ENCODE assay signal across 8 cellular contexts in the genomic region with DNA sequence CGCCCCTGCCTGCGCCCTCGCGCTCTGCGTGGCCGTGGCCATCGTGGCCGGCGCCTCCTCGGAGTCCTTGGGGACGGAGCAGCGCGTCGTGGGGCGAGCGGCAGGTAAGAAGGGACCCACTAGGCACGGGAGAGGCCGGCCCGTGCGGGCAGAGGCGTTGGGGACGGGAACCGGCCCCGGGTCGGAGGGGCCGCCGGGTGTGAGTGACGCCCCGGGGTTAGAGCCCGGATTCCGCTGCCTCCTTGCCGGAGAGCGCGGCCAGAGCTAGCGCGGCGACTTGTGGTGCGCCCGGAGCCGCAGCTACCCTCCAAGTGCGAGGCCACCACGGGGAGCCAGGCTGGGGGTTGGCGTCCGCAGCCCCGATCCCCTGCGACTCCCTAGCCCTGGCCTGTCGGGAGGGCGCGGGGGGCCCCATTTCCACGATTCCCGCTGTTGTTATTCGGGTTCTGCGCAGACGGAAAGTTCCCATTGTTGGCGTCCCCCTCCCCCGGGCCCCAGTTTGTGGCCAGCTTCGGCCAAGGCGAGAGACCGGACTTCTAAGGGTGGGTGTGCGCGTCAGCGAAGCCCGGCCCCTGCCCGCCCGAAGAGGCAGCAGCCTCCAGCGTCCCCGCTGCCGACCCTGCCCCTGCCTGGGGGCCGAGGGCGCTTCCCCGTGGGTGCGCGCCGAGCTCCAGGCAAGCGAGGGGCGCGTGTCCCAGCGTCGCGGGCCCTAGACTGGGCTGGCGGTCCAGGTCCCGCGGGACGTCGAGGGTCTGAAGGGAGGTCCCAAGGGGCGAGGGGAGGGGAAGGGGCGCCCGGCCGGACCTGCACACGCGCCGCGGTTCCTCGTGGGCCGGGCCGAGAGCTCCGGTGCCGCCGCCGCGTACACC.
DNase-seq lines count a peak whose midpoint lies in the region; ATAC-seq and TF ChIP-seq lines count a peak whose summit lies in the region.

No MANE protein-coding gene starts in this region.

- H3K27me3 ChIP-seq in WERI-Rb-1 (ENCODE audit: insufficient read depth, low read depth, severe bottlenecking) = peaks cover 3% of the 10 kb centered on the region
- peaks cover 32 to 47% (median 38%) of the 10 kb centered on the region in 5 donors for H3K27me3 ChIP-seq in subcutaneous abdominal adipose tissue (ENCODE audit: control insufficient read depth in 5 of 5, insufficient read depth in 4 of 5, low read length in 5 of 5)

- TF ChIP-seq CTCF in WERI-Rb-1 (IDR thresholded peaks at IDR 0.05; ENCODE audit: low read depth, low read length) = no peak

- H3K36me3 ChIP-seq in WERI-Rb-1 (peaks cover 7% of the 10 kb centered on the region), subcutaneous abdominal adipose tissue (ENCODE audit: control insufficient read depth in 5 of 5, insufficient read depth in 5 of 5, low read length in 5 of 5) (no peaks in the 10 kb centered on the region)

- no peaks in the 10 kb centered on the region for H3K9me3 ChIP-seq in WERI-Rb-1 (ENCODE audit: severe bottlenecking)
- no peaks in the 10 kb centered on the region for H3K9me3 ChIP-seq in iPS-18c (ENCODE audit: control insufficient read depth, insufficient read depth, low read length)
- H3K9me3 ChIP-seq in subcutaneous abdominal adipose tissue (ENCODE audit: control insufficient read depth in 5 of 5, low read length in 5 of 5) = no peaks in the 10 kb centered on the region

- DNase-seq in DMS53 (lab: John Stamatoyannopoulos, UW) = peak; percentile 63
- DNase-seq in DMS53 treated with DMSO at 0.1 percent for 48 hours (lab: John Stamatoyannopoulos, UW; ENCODE audit: unreplicated experiment) = no peak
- DNase-seq in WERI-Rb-1 = no peak
- DNase-seq in activated CD4-positive, alpha-beta T cell treated with anti-CD3 and anti-CD28 coated beads for 1 hour = no peak
- DNase-seq in kidney glomerular epithelial cell (lab: John Stamatoyannopoulos, UW) = no peak

- H3K4me1 ChIP-seq in subcutaneous abdominal adipose tissue (ENCODE audit: control insufficient read depth in 5 of 5, insufficient read depth in 5 of 5, low read length in 5 of 5) = peaks cover 0 to 19% (median 15%) of the 10 kb centered on the region in 5 donors

- ATAC-seq in HG03175 (IDR thresholded peaks at IDR 0.05; ENCODE audit: unreplicated experiment) = no peak

- H3K4me3 ChIP-seq in WERI-Rb-1 (ENCODE audit: low read depth, low read length) (peak overlapping the region; percentile 60), iPS-18c (ENCODE audit: insufficient read depth, low read depth, low read length) (peak overlapping the region; percentile 83), subcutaneous abdominal adipose tissue (ENCODE audit: low read depth in 1 of 5, low read length in 5 of 5) (peak overlapping the region in 4 of 5 donors; percentile 6 to 53 (median 42))

- H3K9ac ChIP-seq in subcutaneous abdominal adipose tissue (ENCODE audit: low read length in 5 of 5) = no peak overlapping the region

- H3K27ac ChIP-seq in WERI-Rb-1 (peak overlapping the region; percentile 46), subcutaneous abdominal adipose tissue (ENCODE audit: low read depth, low read length) (no peak overlapping the region)
